In the genomic region with DNA sequence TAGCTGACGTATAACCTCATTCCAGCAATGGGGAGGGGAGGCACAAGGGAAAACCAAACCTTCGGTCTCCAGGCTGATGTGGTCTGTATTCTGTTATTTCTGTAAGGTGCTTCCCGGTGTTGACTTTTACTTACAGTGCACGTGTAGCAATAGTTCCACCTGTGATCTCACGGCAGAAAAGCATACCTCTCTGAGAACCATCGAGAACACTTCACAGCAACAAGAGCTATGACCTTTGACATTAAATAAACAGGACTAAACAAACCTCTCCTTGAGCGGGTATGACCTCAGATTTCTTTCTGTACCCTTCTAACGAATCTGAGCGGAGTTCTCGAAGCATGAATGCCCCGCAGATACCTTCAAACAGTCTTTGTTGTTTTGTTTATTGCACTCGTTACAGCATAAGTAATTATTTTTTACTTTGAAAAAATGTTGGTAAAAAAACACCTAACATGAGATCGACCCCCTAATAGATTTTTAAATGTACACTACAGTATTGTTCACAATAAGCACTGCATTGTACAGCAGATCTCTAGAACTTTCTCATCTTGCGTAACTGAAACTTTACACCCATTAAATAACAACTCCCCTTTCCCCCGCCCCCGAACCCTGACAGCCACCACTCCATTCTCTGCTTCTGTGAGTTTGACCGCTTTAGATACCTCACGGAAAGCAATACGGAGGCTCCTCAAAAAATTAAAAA, we compare ENCODE assay signal across 13 cellular contexts.
"Had no signal": no experiment of that assay in that cellular context is flagged by ENCODE, and none has a peak within 500 bp of the region (broad histone marks: within the 10 kb centered on the region; RNA-seq: fewer than 3 reads in every experiment).

No MANE protein-coding gene starts in this region.

- H3K9me3 ChIP-seq: adrenal gland, esophagus muscularis mucosa, psoas muscle, sigmoid colon, tibial artery had no signal

- H3K27ac ChIP-seq: adrenal gland, esophagus muscularis mucosa, psoas muscle, sigmoid colon, tibial artery had no signal

- H3K4me3 Mint-ChIP-seq: activated B cell treated with CpG ODN at 0.5 μM for 24 hours; activated naive CD4-positive, alpha-beta T cell treated with anti-CD3 and anti-CD28 coated beads for 36 hours; activated T-helper 1 cell treated with anti-CD3 and anti-CD28 coated beads, Interleukin-12 subunit alpha, Interleukin-12 subunit beta, Interleukin-2, Interleukin-4 antibody, amounts not matched to agents 30 ng/mL and 10 ng/mL and 1 ng/mL, durations not matched to agents 14 hours and 24 hours and 36 hours; T-helper 1 cell treated with Interleukin-12 subunit alpha and Interleukin-12 subunit beta and Interleukin-4 antibody, amounts not matched to agents 30 μg/mL and 1 μg/mL, for 36 hours had no signal

- H3K9me3 Mint-ChIP-seq: activated naive CD4-positive, alpha-beta T cell treated with anti-CD3 and anti-CD28 coated beads for 36 hours had no signal

- H3K4me3 ChIP-seq: adrenal gland, esophagus muscularis mucosa, psoas muscle, sigmoid colon, tibial artery had no signal

- DNase-seq: activated B cell treated with CpG ODN at 0.5 μM for 24 hours; activated naive CD4-positive, alpha-beta T cell treated with anti-CD3 and anti-CD28 coated beads for 36 hours; adrenal gland; glutamatergic neuron; psoas muscle; sigmoid colon; stimulated activated CD4-positive, alpha-beta T cell treated with anti-CD3 and anti-CD28 coated beads, Interleukin-2, amount 100 ng/mL, for 48 hours; stimulated activated CD8-positive, alpha-beta memory T cell treated with anti-CD3 and anti-CD28 coated beads, Interleukin-4, amount 100 ng/mL, for 48 hours; stimulated activated naive CD8-positive, alpha-beta T cell treated with anti-CD3 and anti-CD28 coated beads, Interleukin-15, Interleukin-2, amounts not matched to agents 100 U/mL and 50 U/mL, for 24 hours; tibial artery had no signal

- H3K4me1 ChIP-seq: adrenal gland, psoas muscle had no signal

- H3K36me3 ChIP-seq: adrenal gland, esophagus muscularis mucosa, sigmoid colon, tibial artery had no signal

- H3K27ac Mint-ChIP-seq: activated B cell treated with CpG ODN at 0.5 μM for 24 hours; activated naive CD4-positive, alpha-beta T cell treated with anti-CD3 and anti-CD28 coated beads for 36 hours; activated T-helper 1 cell treated with anti-CD3 and anti-CD28 coated beads, Interleukin-12 subunit alpha, Interleukin-12 subunit beta, Interleukin-2, Interleukin-4 antibody, amounts not matched to agents 30 ng/mL and 10 ng/mL and 1 ng/mL, durations not matched to agents 14 hours and 24 hours and 36 hours; T-helper 1 cell treated with Interleukin-12 subunit alpha and Interleukin-12 subunit beta and Interleukin-4 antibody, amounts not matched to agents 30 μg/mL and 1 μg/mL, for 36 hours had no signal
